11 cellular contexts compared by ENCODE assay signal in genomic region chr6:64520050-64520449, GRCh38.
DNase-seq lines count a peak whose midpoint lies in the region; ATAC-seq and TF ChIP-seq lines count a peak whose summit lies in the region.
"Had no signal": no experiment of that assay in that cellular context is flagged by ENCODE, and none has a peak within 500 bp of the region (broad histone marks: within the 10 kb centered on the region; RNA-seq: fewer than 3 reads in every experiment).

No MANE protein-coding gene starts in this region.

- H3K27me3 Mint-ChIP-seq in osteocyte (ENCODE audit: unreplicated experiment): peaks cover 2% of the 10 kb centered on the region

- peaks cover 11% of the 10 kb centered on the region for H3K9me3 Mint-ChIP-seq in osteocyte (ENCODE audit: unreplicated experiment)

- DNase-seq in astrocyte of the cerebellum (ENCODE audit: low read depth): peak; percentile 90
- DNase-seq in osteocyte (ENCODE audit: extremely low spot score, unreplicated experiment): no peak
- DNase-seq in psoas muscle: no peak
- DNase-seq in adrenal gland: no peak
- DNase-seq in OCI-M2 (lab: John Stamatoyannopoulos, UW; ENCODE audit: unreplicated experiment): no peak
- no peak for DNase-seq in G401 (ENCODE audit: low spot score)
- DNase-seq: heart right ventricle; stimulated activated CD4-positive, alpha-beta T cell treated with anti-CD3 and anti-CD28 coated beads, Interleukin-4, amount 100 ng/mL, for 1 hour had no signal

- H3K27me3 ChIP-seq in psoas muscle (ENCODE audit: insufficient read depth in 3 of 3, low read length in 2 of 3) (no peaks in the 10 kb centered on the region), adrenal gland (no peaks in the 10 kb centered on the region)
- H3K27me3 ChIP-seq: heart right ventricle had no signal

- H3K27ac ChIP-seq in psoas muscle: no peak overlapping the region
- no peak overlapping the region for H3K27ac ChIP-seq in adrenal gland
- H3K27ac ChIP-seq: heart right ventricle had no signal

- H3K27ac Mint-ChIP-seq in osteocyte (ENCODE audit: unreplicated experiment): peak overlapping the region; percentile 74

- ATAC-seq in GM19025 (IDR thresholded peaks at IDR 0.05; ENCODE audit: low read depth, unreplicated experiment) (peak; percentile 65), HG03520 (IDR thresholded peaks at IDR 0.05; ENCODE audit: unreplicated experiment) (peak; percentile 95), psoas muscle (no peak)

- no peaks in the 10 kb centered on the region for H3K36me3 ChIP-seq in psoas muscle (ENCODE audit: insufficient read depth in 1 of 2, low read depth in 1 of 2)
- no peaks in the 10 kb centered on the region for H3K36me3 ChIP-seq in adrenal gland (replicated peaks in 1 of 2)
- H3K36me3 ChIP-seq: HAP-1, heart right ventricle had no signal

- no peaks in the 10 kb centered on the region for H3K36me3 Mint-ChIP-seq in osteocyte (ENCODE audit: unreplicated experiment)

- H3K4me3 Mint-ChIP-seq in osteocyte (ENCODE audit: unreplicated experiment): no peak overlapping the region

- H3K4me3 ChIP-seq in astrocyte of the cerebellum (ENCODE audit: low read depth, low read length) (no peak overlapping the region), psoas muscle (no peak overlapping the region), adrenal gland (no peak overlapping the region)
- H3K4me3 ChIP-seq: HAP-1, heart right ventricle had no signal

- TF ChIP-seq POLR2A in adrenal gland (IDR thresholded peaks at IDR 0.05): no peak

- no peak for TF ChIP-seq CTCF in astrocyte of the cerebellum (IDR thresholded peaks at IDR 0.05; ENCODE audit: low read depth, low read length, missing control alignments)
- TF ChIP-seq CTCF in osteocyte (IDR thresholded peaks at IDR 0.05): no peak
- TF ChIP-seq CTCF in psoas muscle (IDR thresholded peaks at IDR 0.05): no peak
- TF ChIP-seq CTCF in adrenal gland (IDR thresholded peaks at IDR 0.05): no peak

- intact Hi-C loops in psoas muscle (cut with DNase I) (no loop called here), adrenal gland (cut with DNase I) (no loop called here)

- H3K9me3 ChIP-seq in psoas muscle (no peaks in the 10 kb centered on the region), adrenal gland (replicated peaks in 1 of 3) (no peaks in the 10 kb centered on the region)
- H3K9me3 ChIP-seq: HAP-1, heart right ventricle had no signal

- in situ Hi-C loops in astrocyte of the cerebellum (cut with HindIII; ENCODE audit: low sequenced_read_pairs): no loop called here
- in situ Hi-C loops in G401 (cut with HindIII; ENCODE audit: low sequenced_read_pairs): no loop called here

- H3K4me1 ChIP-seq in psoas muscle (no peaks in the 10 kb centered on the region), adrenal gland (replicated peaks in 1 of 2) (no peaks in the 10 kb centered on the region)
- H3K4me1 ChIP-seq: HAP-1, heart right ventricle had no signal

- peaks cover 26% of the 10 kb centered on the region for H3K4me1 Mint-ChIP-seq in osteocyte (ENCODE audit: unreplicated experiment)

Comparison
In these comparisons a context has a peak if more than half of its experiments do, and no peak if none do; other contexts are left out.
1. ATAC-seq: peak in GM19025 (single experiment) and HG03520 (single experiment); none in psoas muscle (0 of 4).